Comparison of ENCODE assay signal across 1 cellular context in genomic region chr14:52837451-52837850, GRCh38.
TF ChIP-seq lines count a peak whose summit lies in the region.

No MANE protein-coding gene starts in this region.

TF ChIP-seq in HepG2, 621 proteins besides CTCF, POLR2A, EP300 and RAD21 (continued from another document and continues in another):
- TF ChIP-seq MXI1 (IDR thresholded peaks at IDR 0.05; ENCODE audit: borderline replicate concordance, low read depth, low read length) = no peak
- TF ChIP-seq KLF15 (CRISPR knock-in tag; IDR thresholded peaks at IDR 0.05; ENCODE audit: borderline replicate concordance) = no peak
- TF ChIP-seq CREB3 (CRISPR knock-in tag; IDR thresholded peaks at IDR 0.05) = no peak
- TF ChIP-seq TRIM22 (IDR thresholded peaks at IDR 0.05) = no peak
- no peak for TF ChIP-seq THAP8 (CRISPR knock-in tag; IDR thresholded peaks at IDR 0.05; ENCODE audit: borderline replicate concordance)
- no peak for TF ChIP-seq POLR2AphosphoS5 (IDR thresholded peaks at IDR 0.05; ENCODE audit: low read depth, low read length)
- no peak for TF ChIP-seq ZNF629 (CRISPR knock-in tag; conservative IDR thresholded peaks at IDR 0.05)
- TF ChIP-seq ATAD3A (CRISPR knock-in tag; IDR thresholded peaks at IDR 0.05) = no peak
- TF ChIP-seq ZNF335 (CRISPR knock-in tag; IDR thresholded peaks at IDR 0.05) = peak; percentile 86
- peak; percentile 87 for TF ChIP-seq ZNF644 (CRISPR knock-in tag; IDR thresholded peaks at IDR 0.05; ENCODE audit: low read depth)
- TF ChIP-seq HNF4G (IDR thresholded peaks at IDR 0.05; ENCODE audit: borderline replicate concordance, low read depth, low read length) = no peak
- TF ChIP-seq HNF4G (CRISPR knock-in tag; IDR thresholded peaks at IDR 0.05; ENCODE audit: borderline replicate concordance, low read depth) = no peak
- no peak for TF ChIP-seq CEBPB (IDR thresholded peaks at IDR 0.05; ENCODE audit: borderline replicate concordance, low read depth, low read length)
- TF ChIP-seq TBP (CRISPR knock-in tag; IDR thresholded peaks at IDR 0.05) = no peak
- TF ChIP-seq MEIS1 (CRISPR knock-in tag; IDR thresholded peaks at IDR 0.05; ENCODE audit: borderline replicate concordance) = no peak
- TF ChIP-seq AHR (CRISPR knock-in tag; IDR thresholded peaks at IDR 0.05) = no peak
- no peak for TF ChIP-seq SIN3A (IDR thresholded peaks at IDR 0.05; ENCODE audit: borderline replicate concordance, low read depth, low read length)
- TF ChIP-seq NCOA1 (CRISPR knock-in tag; IDR thresholded peaks at IDR 0.05) = no peak
- no peak for TF ChIP-seq SMAD1 (CRISPR knock-in tag; IDR thresholded peaks at IDR 0.05; ENCODE audit: borderline replicate concordance, low read depth)
- TF ChIP-seq ZNF598 (CRISPR knock-in tag; IDR thresholded peaks at IDR 0.05; ENCODE audit: borderline replicate concordance) = no peak
- no peak for TF ChIP-seq ZFP36 (IDR thresholded peaks at IDR 0.05; ENCODE audit: borderline replicate concordance, low read depth, low read length, partially characterized antibody)
- TF ChIP-seq NFE2L1 (CRISPR knock-in tag; IDR thresholded peaks at IDR 0.05; ENCODE audit: borderline replicate concordance) = no peak
- TF ChIP-seq POGZ (CRISPR knock-in tag; IDR thresholded peaks at IDR 0.05) = 0 out of 2 replicates have a peak, but pooled peaks have one; percentile 15
- no peak for TF ChIP-seq ZUFSP (CRISPR knock-in tag; IDR thresholded peaks at IDR 0.05; ENCODE audit: borderline replicate concordance)
- TF ChIP-seq ZSCAN20 (CRISPR knock-in tag; IDR thresholded peaks at IDR 0.05; ENCODE audit: borderline replicate concordance) = no peak
- no peak for TF ChIP-seq ZNF878 (CRISPR knock-in tag; IDR thresholded peaks at IDR 0.05)
- TF ChIP-seq PAF1 (CRISPR knock-in tag; IDR thresholded peaks at IDR 0.05) = no peak
- TF ChIP-seq ZEB1 (IDR thresholded peaks at IDR 0.05; ENCODE audit: insufficient replicate concordance, low read depth) = no peak
- TF ChIP-seq ZNF274 (CRISPR knock-in tag; IDR thresholded peaks at IDR 0.05) = no peak
- TF ChIP-seq SAP130 (CRISPR knock-in tag; IDR thresholded peaks at IDR 0.05; ENCODE audit: low read depth) = 0 out of 2 replicates have a peak, but pooled peaks have one; percentile 11
- no peak for TF ChIP-seq ZNF17 (CRISPR knock-in tag; IDR thresholded peaks at IDR 0.05)
- TF ChIP-seq ZNF75D (CRISPR knock-in tag; IDR thresholded peaks at IDR 0.05; ENCODE audit: borderline replicate concordance) = no peak
- TF ChIP-seq ZNF280B (CRISPR knock-in tag; IDR thresholded peaks at IDR 0.05; ENCODE audit: borderline replicate concordance) = no peak
- TF ChIP-seq PCBP1 (IDR thresholded peaks at IDR 0.05; ENCODE audit: borderline replicate concordance, low read depth, low read length) = no peak
- TF ChIP-seq YEATS2 (CRISPR knock-in tag; IDR thresholded peaks at IDR 0.05; ENCODE audit: borderline replicate concordance) = no peak
- peak; percentile 91; the same call in 1 of the 2 replicates for TF ChIP-seq ZFP1 (CRISPR knock-in tag; IDR thresholded peaks at IDR 0.05)
- TF ChIP-seq SALL2 (CRISPR knock-in tag; IDR thresholded peaks at IDR 0.05) = no peak
- TF ChIP-seq ZNF792 (CRISPR knock-in tag; IDR thresholded peaks at IDR 0.05) = no peak
- no peak for TF ChIP-seq ATF4 (CRISPR knock-in tag; IDR thresholded peaks at IDR 0.05)
- TF ChIP-seq KDM2A (CRISPR knock-in tag; IDR thresholded peaks at IDR 0.05; ENCODE audit: borderline replicate concordance, low read depth) = no peak
- TF ChIP-seq ZSCAN30 (CRISPR knock-in tag; IDR thresholded peaks at IDR 0.05) = no peak
- TF ChIP-seq MAX (IDR thresholded peaks at IDR 0.05) = peak; percentile 44; the same call in 1 of the 2 replicates
- no peak for TF ChIP-seq ZNF281 (CRISPR knock-in tag; IDR thresholded peaks at IDR 0.05; ENCODE audit: borderline replicate concordance)
- no peak for TF ChIP-seq ZSCAN29 (CRISPR knock-in tag; conservative IDR thresholded peaks at IDR 0.05)
- no peak for TF ChIP-seq ZNF34 (CRISPR knock-in tag; IDR thresholded peaks at IDR 0.05; ENCODE audit: borderline replicate concordance)
- peak; percentile 68 for TF ChIP-seq HNF4A (CRISPR knock-in tag; IDR thresholded peaks at IDR 0.05)
- TF ChIP-seq IRF1 (CRISPR knock-in tag; IDR thresholded peaks at IDR 0.05; ENCODE audit: low read depth) = no peak
- no peak for TF ChIP-seq ZNF772 (CRISPR knock-in tag; IDR thresholded peaks at IDR 0.05)
- no peak for TF ChIP-seq ZBTB14 (CRISPR knock-in tag; IDR thresholded peaks at IDR 0.05)
- no peak for TF ChIP-seq TEF (CRISPR knock-in tag; IDR thresholded peaks at IDR 0.05)
- no peak for TF ChIP-seq SYNCRIP (IDR thresholded peaks at IDR 0.05; ENCODE audit: insufficient read depth, low read depth, low read length)
- no peak for TF ChIP-seq KAT2B (IDR thresholded peaks at IDR 0.05; ENCODE audit: borderline replicate concordance, low read depth, low read length)
- TF ChIP-seq IRF9 (CRISPR knock-in tag; IDR thresholded peaks at IDR 0.05; ENCODE audit: borderline replicate concordance) = no peak
- no peak for TF ChIP-seq ZNF678 (CRISPR knock-in tag; IDR thresholded peaks at IDR 0.05)
- TF ChIP-seq EZH2 (conservative IDR thresholded peaks at IDR 0.05; ENCODE audit: low read depth, low read length) = no peak
- TF ChIP-seq ZKSCAN1 (IDR thresholded peaks at IDR 0.05; ENCODE audit: low read length) = no peak
- TF ChIP-seq EHMT2 (IDR thresholded peaks at IDR 0.05; ENCODE audit: borderline replicate concordance, low read depth, low read length) = 0 out of 2 replicates have a peak, but pooled peaks have one; percentile 52
- no peak for TF ChIP-seq ELF3 (CRISPR knock-in tag; IDR thresholded peaks at IDR 0.05)
- TF ChIP-seq SMAD3 (CRISPR knock-in tag; IDR thresholded peaks at IDR 0.05) = no peak
